8 cellular contexts compared by ENCODE assay signal in genomic region chr16:88455610-88456355, GRCh38.
DNase-seq lines count a peak whose midpoint lies in the region; ATAC-seq lines count a peak whose summit lies in the region.

No MANE protein-coding gene starts in this region.

- H3K4me3 ChIP-seq in iPS-18c (ENCODE audit: insufficient read depth, low read depth, low read length): peak overlapping the region; percentile 60

- ATAC-seq in GM21786 (IDR thresholded peaks at IDR 0.05; ENCODE audit: unreplicated experiment): peak; percentile 38

- DNase-seq in COLO668 (lab: John Stamatoyannopoulos, UW; ENCODE audit: unreplicated experiment): peak; percentile 65
- DNase-seq in RPMI8226: peak; percentile 59
- peak; percentile 75 for DNase-seq in activated naive CD4-positive, alpha-beta T cell treated with anti-CD3 and anti-CD28 coated beads, Interleukin-2, amount 50 U/mL, for 16 hours
- DNase-seq in stimulated activated CD4-positive, alpha-beta T cell treated with anti-CD3 and anti-CD28 coated beads, Interleukin-1b, Interleukin-23, amount 100 ng/mL, for 24 hours (ENCODE audit: low read depth in 4 of 4, low spot score in 1 of 4): peak; percentile 49 to 81 (median 63)
- no peak for DNase-seq in SHP77 treated with DMSO at 0.1 percent for 48 hours (lab: John Stamatoyannopoulos, UW)
- no peak for DNase-seq in NCI-H2081 treated with DMSO at 0.1 percent for 48 hours (lab: John Stamatoyannopoulos, UW)

- H3K9me3 ChIP-seq in iPS-18c (ENCODE audit: control insufficient read depth, insufficient read depth, low read length): no peaks in the 10 kb centered on the region

Comparison
In these comparisons a context has a peak if more than half of its experiments do, and no peak if none do; other contexts are left out.
1. DNase-seq: peak in COLO668 (single experiment), RPMI8226 (single experiment), activated naive CD4-positive, alpha-beta T cell treated with anti-CD3 and anti-CD28 coated beads, Interleukin-2, amount 50 U/mL, for 16 hours (single experiment) and stimulated activated CD4-positive, alpha-beta T cell treated with anti-CD3 and anti-CD28 coated beads, Interleukin-1b, Interleukin-23, amount 100 ng/mL, for 24 hours (4 of 4); none in SHP77 treated with DMSO at 0.1 percent for 48 hours (single experiment) and NCI-H2081 treated with DMSO at 0.1 percent for 48 hours (single experiment).